In the genomic region with DNA sequence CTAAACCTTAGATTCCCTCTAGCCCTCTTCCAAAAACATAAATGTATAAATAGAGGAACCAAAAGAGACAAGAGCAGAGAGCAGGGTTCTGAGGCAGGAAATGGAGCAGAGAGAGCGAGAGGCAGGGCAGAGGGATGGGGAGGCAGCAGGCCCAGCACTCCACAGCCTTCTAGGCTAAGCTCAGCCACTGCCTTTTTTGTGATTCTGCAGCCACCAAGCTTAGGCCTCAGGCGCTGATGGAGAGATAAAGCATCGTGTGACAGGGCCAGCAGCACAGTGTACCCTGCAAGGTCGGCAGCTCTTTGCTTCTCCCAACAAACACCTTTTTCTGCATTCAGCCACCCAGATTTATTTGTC, we compare ENCODE assay signal across 10 cellular contexts. TPM values are rescaled to one million over a fixed set of nuclear protein-coding genes. Genes with fewer than 3 reads are reported as not detected.
DNase-seq lines count a peak whose midpoint lies in the region; ATAC-seq, FAIRE-seq and TF ChIP-seq lines count a peak whose summit lies in the region.
"Had no signal": no experiment of that assay in that cellular context is flagged by ENCODE, and none has a peak within 500 bp of the region (broad histone marks: within the 10 kb centered on the region; RNA-seq: fewer than 3 reads in every experiment).

No MANE protein-coding gene starts in this region.

- H3K27me3 Mint-ChIP-seq in natural killer cell treated with Interleukin-12 subunit alpha and Interleukin-12 subunit beta and Interleukin-15 and Interleukin-18, amount 100 ng/mL, for 72 hours, result peaks cover 8 to 28% of the 10 kb centered on the region in 2 donors

- POLR2A ChIA-PET in HepG2 (lab: Yijun Ruan, JAX), result interaction anchor here (1.0 to 3.2 kb wide), 5 partner anchors 12 to 105 kb away, joined by 3 to 51 read pairs (median 6); a partner anchor contains a TSS

- H3K79me2 ChIP-seq in HepG2 (ENCODE audit: insufficient read depth, low read length), result no peaks in the 10 kb centered on the region

- no peak for FAIRE-seq in HepG2 (lab: Jason Lieb, UNC)

- CTCF ChIA-PET in HepG2 (lab: Yijun Ruan, JAX; ENCODE audit: low intra/inter-chr PET ratio, low total read pairs), result no interaction called here

- TF ChIP-seq POLR2A in HepG2 (IDR thresholded peaks at IDR 0.05; ENCODE audit: insufficient read depth in 1 of 2, low read depth in 2 of 2, low read length in 2 of 2), result no peak

- peak; percentile 89 for ATAC-seq in HepG2
- ATAC-seq in natural killer cell treated with Interleukin-12 subunit alpha and Interleukin-12 subunit beta and Interleukin-15 and Interleukin-18, amount 100 ng/mL, for 72 hours, result no peak
- ATAC-seq in esophagus mucosa, result no peak
- no peak for ATAC-seq in GM21619 (IDR thresholded peaks at IDR 0.05; ENCODE audit: unreplicated experiment)

- H3K4me3 Mint-ChIP-seq in natural killer cell treated with Interleukin-12 subunit alpha and Interleukin-12 subunit beta and Interleukin-15 and Interleukin-18, amount 100 ng/mL, for 72 hours, result no peak overlapping the region

- intact Hi-C loops in HepG2 (cut with micrococcal nuclease; ENCODE audit: unreplicated experiment), result no loop called here

- H3K27ac ChIP-seq in KOPT-K1 (ENCODE audit: low read depth, low read length, poor library complexity, severe bottlenecking) (peak overlapping the region; percentile 54), HepG2 (ENCODE audit: extremely low read length, insufficient read depth, low read length) (no peak overlapping the region), temporal lobe (ENCODE audit: low read depth, low read length) (peak overlapping the region; percentile 82)

- H2AFZ ChIP-seq in HepG2 (ENCODE audit: low read length), result no peak overlapping the region

- no peaks in the 10 kb centered on the region for H3K4me1 Mint-ChIP-seq in natural killer cell treated with Interleukin-12 subunit alpha and Interleukin-12 subunit beta and Interleukin-15 and Interleukin-18, amount 100 ng/mL, for 72 hours (ENCODE audit: low read depth in 2 of 2)

- no TSS peak for BruUV-seq in HepG2 (replicated peaks; lab: Mats Ljungman, UMichigan)

- peak; percentile 23 for DNase-seq in UCSD-AML1 (lab: John Stamatoyannopoulos, UW; ENCODE audit: unreplicated experiment)
- no peak for DNase-seq in HepG2 (ENCODE audit: low spot score)
- DNase-seq in natural killer cell treated with Interleukin-12 subunit alpha and Interleukin-12 subunit beta and Interleukin-15 and Interleukin-18, amount 100 ng/mL, for 72 hours (ENCODE audit: low spot score), result no peak
- no peak for DNase-seq in T1000 (lab: John Stamatoyannopoulos, UW)
- DNase-seq: activated CD4-positive, CD25-positive, alpha-beta regulatory T cell; H7 had no signal

- peak overlapping the region in 2 of 3 experiments; percentile 4 to 8; a peak in 2 of 6 replicates for H3K4me3 ChIP-seq in HepG2 (replicated peaks in 1 of 3; ENCODE audit: insufficient read depth in 1 of 3, low read depth in 2 of 3, low read length in 3 of 3)

- in situ Hi-C loops in HepG2 (cut with HindIII; ENCODE audit: extremely low pct_ligation_motif_present, low pct_unique_long_range_greater_than_20kb), result no loop called here

- no peak for TF ChIP-seq CTCF in HepG2 (CRISPR knock-in tag; IDR thresholded peaks at IDR 0.05)

- peak overlapping the region; percentile 51 for H3K4me2 ChIP-seq in HepG2 (ENCODE audit: low read depth, low read length)

- 4% methylated on average over 4 of the region's 4 CpGs for WGBS in HepG2 (ENCODE audit: low lambda C conversion rate)

- H3K36me3 ChIP-seq in KOPT-K1 (ENCODE audit: insufficient read depth, low read length) (no peaks in the 10 kb centered on the region), HepG2 (replicated peaks in 1 of 2; ENCODE audit: control insufficient read depth in 1 of 2, insufficient read depth in 2 of 2, low read length in 2 of 2) (no peaks in the 10 kb centered on the region)

- no peak for TF ChIP-seq RAD21 in HepG2 (CRISPR knock-in tag; IDR thresholded peaks at IDR 0.05)

- peaks cover 2 to 14% of the 10 kb centered on the region in 2 experiments; a peak in 3 of 5 replicates for H3K27me3 ChIP-seq in HepG2 (ENCODE audit: control insufficient read depth in 1 of 2, insufficient read depth in 2 of 2, low read length in 2 of 2)

- no peak overlapping the region for H3K27ac Mint-ChIP-seq in natural killer cell treated with Interleukin-12 subunit alpha and Interleukin-12 subunit beta and Interleukin-15 and Interleukin-18, amount 100 ng/mL, for 72 hours

- no peak overlapping the region for H3K9ac ChIP-seq in HepG2 (ENCODE audit: insufficient read depth, low read depth, low read length)

- no peaks in the 10 kb centered on the region for H4K20me1 ChIP-seq in HepG2 (ENCODE audit: insufficient read depth, low read length)

- H3K9me3 Mint-ChIP-seq in natural killer cell treated with Interleukin-12 subunit alpha and Interleukin-12 subunit beta and Interleukin-15 and Interleukin-18, amount 100 ng/mL, for 72 hours, result no peaks in the 10 kb centered on the region

- H3K9me3 ChIP-seq in KOPT-K1 (ENCODE audit: insufficient read depth, low read length, poor library complexity, severe bottlenecking), result no peaks in the 10 kb centered on the region
- H3K9me3 ChIP-seq in HepG2 (ENCODE audit: low read length), result no peaks in the 10 kb centered on the region

- H3K4me1 ChIP-seq in HepG2 (ENCODE audit: insufficient read depth, low read length), result peaks cover 29% of the 10 kb centered on the region

- H3K36me3 Mint-ChIP-seq in natural killer cell treated with Interleukin-12 subunit alpha and Interleukin-12 subunit beta and Interleukin-15 and Interleukin-18, amount 100 ng/mL, for 72 hours, result no peaks in the 10 kb centered on the region

- no peak for TF ChIP-seq EP300 in HepG2 (IDR thresholded peaks at IDR 0.05; ENCODE audit: low read depth in 2 of 2, low read length in 2 of 2)
- no peak for TF ChIP-seq EP300 in HepG2 (CRISPR knock-in tag; IDR thresholded peaks at IDR 0.05; ENCODE audit: borderline replicate concordance)

RNA-seq across cellular contexts. Expression of a gene that starts 14.4 kb away (rescaled TPM):
- total RNA-seq in HepG2 (2016; rRNA removed; fragmentation: Illumina TruSeq; extraction: Trizol) (55.8 and 155 TPM in 2 replicates), temporal lobe (66.4 TPM), esophagus mucosa (235 TPM)
- 17.0 and 17.4 TPM in 2 replicates for total RNA-seq in HepG2 (2016; cell fraction: cytosol; rRNA removed; fragmentation: Illumina TruSeq; extraction: Trizol; ENCODE audit: low read depth)
- 56.1 and 159 TPM in 2 replicates for total RNA-seq in HepG2 (2016; cell fraction: insoluble cytoplasmic fraction; rRNA removed; fragmentation: Illumina TruSeq; extraction: Trizol)
- 24.5 and 25.4 TPM in 2 replicates for total RNA-seq in HepG2 (2016; cell fraction: membrane; rRNA removed; fragmentation: Illumina TruSeq; extraction: Trizol)
- 512 and 527 TPM in 2 replicates for total RNA-seq in HepG2 (2016; cell fraction: nucleus; rRNA removed; fragmentation: Illumina TruSeq; extraction: Trizol)
- 331 and 367 TPM in 2 replicates for polyA plus RNA-seq in HepG2 (2011; rRNA removed)
- 57.6 and 71.2 TPM in 2 replicates for polyA plus RNA-seq in HepG2 (2011; cell fraction: cytosol; rRNA removed)
- polyA plus RNA-seq in HepG2 (2011; cell fraction: nucleus; rRNA removed), result 1,062 and 1,322 TPM in 2 replicates
- 226 and 241 TPM in 2 replicates for polyA plus RNA-seq in HepG2 (2012)
- polyA plus RNA-seq in HepG2 (2016; cell fraction: cytosol; fragmentation: Illumina TruSeq; extraction: Trizol; ENCODE audit: low read depth), result 3.7 and 4.3 TPM in 2 replicates
- 67.1 and 68.7 TPM in 2 replicates for polyA plus RNA-seq in HepG2 (2016; cell fraction: insoluble cytoplasmic fraction; fragmentation: Illumina TruSeq; extraction: Trizol; ENCODE audit: low read depth)
- 13.5 TPM in 2 replicates for polyA plus RNA-seq in HepG2 (2016; cell fraction: membrane; fragmentation: Illumina TruSeq; extraction: Trizol; ENCODE audit: low read depth)
- 1,060 and 1,066 TPM in 2 replicates for polyA plus RNA-seq in HepG2 (2016; cell fraction: nucleus; fragmentation: Illumina TruSeq; extraction: Trizol; ENCODE audit: insufficient read depth, low read depth)
- 260 and 404 TPM in 2 replicates for polyA minus RNA-seq in HepG2 (2011; rRNA and poly(A)+ RNA removed; ENCODE audit: low replicate concordance)
- polyA minus RNA-seq in HepG2 (2011; cell fraction: cytosol; rRNA and poly(A)+ RNA removed), result 43.2 and 67.4 TPM in 2 replicates
- polyA minus RNA-seq in HepG2 (2011; cell fraction: nucleus; rRNA and poly(A)+ RNA removed), result 961 and 1,136 TPM in 2 replicates
- 100 to 1,000 TPM; 246 to 503 TPM for total RNA-seq in natural killer cell treated with Interleukin-12 subunit alpha and Interleukin-12 subunit beta and Interleukin-15 and Interleukin-18, amount 100 ng/mL, for 72 hours

RNA-seq across cellular contexts. Expression of a gene that starts 36.7 kb away (rescaled TPM):
- total RNA-seq in HepG2 (2016; rRNA removed; fragmentation: Illumina TruSeq; extraction: Trizol) (51.3 and 103 TPM in 2 replicates), temporal lobe (13.3 TPM), esophagus mucosa (26.5 TPM)
- total RNA-seq in HepG2 (2016; cell fraction: cytosol; rRNA removed; fragmentation: Illumina TruSeq; extraction: Trizol; ENCODE audit: low read depth), result 17.1 and 22.7 TPM in 2 replicates
- 48.3 and 106 TPM in 2 replicates for total RNA-seq in HepG2 (2016; cell fraction: insoluble cytoplasmic fraction; rRNA removed; fragmentation: Illumina TruSeq; extraction: Trizol)
- 29.4 and 31.6 TPM in 2 replicates for total RNA-seq in HepG2 (2016; cell fraction: membrane; rRNA removed; fragmentation: Illumina TruSeq; extraction: Trizol)
- 105 and 118 TPM in 2 replicates for total RNA-seq in HepG2 (2016; cell fraction: nucleus; rRNA removed; fragmentation: Illumina TruSeq; extraction: Trizol)
- 72.5 and 74.9 TPM in 2 replicates for polyA plus RNA-seq in HepG2 (2011; rRNA removed)
- 69.2 and 77.6 TPM in 2 replicates for polyA plus RNA-seq in HepG2 (2011; cell fraction: cytosol; rRNA removed)
- polyA plus RNA-seq in HepG2 (2011; cell fraction: nucleus; rRNA removed), result 125 and 131 TPM in 2 replicates
- polyA plus RNA-seq in HepG2 (2012), result 61.2 and 76.7 TPM in 2 replicates
- 13.3 and 16.7 TPM in 2 replicates for polyA plus RNA-seq in HepG2 (2016; cell fraction: cytosol; fragmentation: Illumina TruSeq; extraction: Trizol; ENCODE audit: low read depth)
- 30.8 and 40.7 TPM in 2 replicates for polyA plus RNA-seq in HepG2 (2016; cell fraction: insoluble cytoplasmic fraction; fragmentation: Illumina TruSeq; extraction: Trizol; ENCODE audit: low read depth)
- polyA plus RNA-seq in HepG2 (2016; cell fraction: membrane; fragmentation: Illumina TruSeq; extraction: Trizol; ENCODE audit: low read depth), result 17.3 and 20.9 TPM in 2 replicates
- 107 and 111 TPM in 2 replicates for polyA plus RNA-seq in HepG2 (2016; cell fraction: nucleus; fragmentation: Illumina TruSeq; extraction: Trizol; ENCODE audit: insufficient read depth, low read depth)
- 104 and 294 TPM in 2 replicates for polyA minus RNA-seq in HepG2 (2011; rRNA and poly(A)+ RNA removed; ENCODE audit: low replicate concordance)
- polyA minus RNA-seq in HepG2 (2011; cell fraction: cytosol; rRNA and poly(A)+ RNA removed), result 49.5 and 52.3 TPM in 2 replicates
- 129 and 159 TPM in 2 replicates for polyA minus RNA-seq in HepG2 (2011; cell fraction: nucleus; rRNA and poly(A)+ RNA removed)
- 10 to 100 TPM; 24.9 to 37.1 TPM for total RNA-seq in natural killer cell treated with Interleukin-12 subunit alpha and Interleukin-12 subunit beta and Interleukin-15 and Interleukin-18, amount 100 ng/mL, for 72 hours

RNA-seq across cellular contexts. Expression of a gene that starts 52.8 kb away (rescaled TPM):
- total RNA-seq in HepG2 (2016; rRNA removed; fragmentation: Illumina TruSeq; extraction: Trizol), result 83.3 and 97.0 TPM in 2 replicates
- total RNA-seq in HepG2 (2016; cell fraction: cytosol; rRNA removed; fragmentation: Illumina TruSeq; extraction: Trizol; ENCODE audit: low read depth), result 33.0 and 34.9 TPM in 2 replicates
- 91.8 and 96.6 TPM in 2 replicates for total RNA-seq in HepG2 (2016; cell fraction: insoluble cytoplasmic fraction; rRNA removed; fragmentation: Illumina TruSeq; extraction: Trizol)
- total RNA-seq in HepG2 (2016; cell fraction: membrane; rRNA removed; fragmentation: Illumina TruSeq; extraction: Trizol), result 38.7 and 40.7 TPM in 2 replicates
- total RNA-seq in HepG2 (2016; cell fraction: nucleus; rRNA removed; fragmentation: Illumina TruSeq; extraction: Trizol), result 36.3 and 40.3 TPM in 2 replicates
- polyA plus RNA-seq in HepG2 (2011; rRNA removed), result 151 and 157 TPM in 2 replicates
- polyA plus RNA-seq in HepG2 (2011; cell fraction: cytosol; rRNA removed), result 149 and 196 TPM in 2 replicates
- polyA plus RNA-seq in HepG2 (2011; cell fraction: nucleus; rRNA removed), result 67.9 and 94.0 TPM in 2 replicates
- polyA plus RNA-seq in HepG2 (2012), result 146 and 149 TPM in 2 replicates
- 45.1 and 52.0 TPM in 2 replicates for polyA plus RNA-seq in HepG2 (2016; cell fraction: cytosol; fragmentation: Illumina TruSeq; extraction: Trizol; ENCODE audit: low read depth)
- 141 and 157 TPM in 2 replicates for polyA plus RNA-seq in HepG2 (2016; cell fraction: insoluble cytoplasmic fraction; fragmentation: Illumina TruSeq; extraction: Trizol; ENCODE audit: low read depth)
- 48.0 and 51.7 TPM in 2 replicates for polyA plus RNA-seq in HepG2 (2016; cell fraction: membrane; fragmentation: Illumina TruSeq; extraction: Trizol; ENCODE audit: low read depth)
- 89.3 and 90.1 TPM in 2 replicates for polyA plus RNA-seq in HepG2 (2016; cell fraction: nucleus; fragmentation: Illumina TruSeq; extraction: Trizol; ENCODE audit: insufficient read depth, low read depth)
- 33.8 and 60.6 TPM in 2 replicates for polyA minus RNA-seq in HepG2 (2011; rRNA and poly(A)+ RNA removed; ENCODE audit: low replicate concordance)
- polyA minus RNA-seq in HepG2 (2011; cell fraction: cytosol; rRNA and poly(A)+ RNA removed), result 17.8 and 20.1 TPM in 2 replicates
- polyA minus RNA-seq in HepG2 (2011; cell fraction: nucleus; rRNA and poly(A)+ RNA removed), result 16.2 and 24.6 TPM in 2 replicates
- 0.74 TPM for total RNA-seq in temporal lobe
- 100 to 1,000 TPM in 1 of 2 donors, 10 to 100 TPM in 1; 83.2 to 160 TPM for total RNA-seq in natural killer cell treated with Interleukin-12 subunit alpha and Interleukin-12 subunit beta and Interleukin-15 and Interleukin-18, amount 100 ng/mL, for 72 hours
- 264 TPM for total RNA-seq in esophagus mucosa

RNA-seq across cellular contexts. Expression of a gene that starts 59.7 kb away (rescaled TPM):
- total RNA-seq in HepG2 (2016; rRNA removed; fragmentation: Illumina TruSeq; extraction: Trizol), result 7.2 and 9.0 TPM in 2 replicates
- 13.9 and 18.3 TPM in 2 replicates for total RNA-seq in HepG2 (2016; cell fraction: cytosol; rRNA removed; fragmentation: Illumina TruSeq; extraction: Trizol; ENCODE audit: low read depth)
- total RNA-seq in HepG2 (2016; cell fraction: insoluble cytoplasmic fraction; rRNA removed; fragmentation: Illumina TruSeq; extraction: Trizol), result 7.1 and 9.2 TPM in 2 replicates
- total RNA-seq in HepG2 (2016; cell fraction: membrane; rRNA removed; fragmentation: Illumina TruSeq; extraction: Trizol), result 12.5 and 15.9 TPM in 2 replicates
- total RNA-seq in HepG2 (2016; cell fraction: nucleus; rRNA removed; fragmentation: Illumina TruSeq; extraction: Trizol), result 3.2 and 4.0 TPM in 2 replicates
- 56.7 and 68.6 TPM in 2 replicates for polyA plus RNA-seq in HepG2 (2011; rRNA removed)
- polyA plus RNA-seq in HepG2 (2011; cell fraction: cytosol; rRNA removed), result 87.7 and 90.8 TPM in 2 replicates
- 35.8 and 44.7 TPM in 2 replicates for polyA plus RNA-seq in HepG2 (2011; cell fraction: nucleus; rRNA removed)
- 39.4 and 46.3 TPM in 2 replicates for polyA plus RNA-seq in HepG2 (2012)
- 27.3 and 33.3 TPM in 2 replicates for polyA plus RNA-seq in HepG2 (2016; cell fraction: cytosol; fragmentation: Illumina TruSeq; extraction: Trizol; ENCODE audit: low read depth)
- 20.9 and 22.2 TPM in 2 replicates for polyA plus RNA-seq in HepG2 (2016; cell fraction: insoluble cytoplasmic fraction; fragmentation: Illumina TruSeq; extraction: Trizol; ENCODE audit: low read depth)
- 21.7 and 27.9 TPM in 2 replicates for polyA plus RNA-seq in HepG2 (2016; cell fraction: membrane; fragmentation: Illumina TruSeq; extraction: Trizol; ENCODE audit: low read depth)
- polyA plus RNA-seq in HepG2 (2016; cell fraction: nucleus; fragmentation: Illumina TruSeq; extraction: Trizol; ENCODE audit: insufficient read depth, low read depth), result 11.7 and 13.5 TPM in 2 replicates
- polyA minus RNA-seq in HepG2 (2011; rRNA and poly(A)+ RNA removed; ENCODE audit: low replicate concordance), result 5.5 and 44.4 TPM in 2 replicates
- polyA minus RNA-seq in HepG2 (2011; cell fraction: cytosol; rRNA and poly(A)+ RNA removed), result 7.3 and 9.1 TPM in 2 replicates
- polyA minus RNA-seq in HepG2 (2011; cell fraction: nucleus; rRNA and poly(A)+ RNA removed), result 2.0 and 4.9 TPM in 2 replicates
- total RNA-seq in temporal lobe, result 3.4 TPM
- 10 to 100 TPM; 30.5 to 50.7 TPM for total RNA-seq in natural killer cell treated with Interleukin-12 subunit alpha and Interleukin-12 subunit beta and Interleukin-15 and Interleukin-18, amount 100 ng/mL, for 72 hours
- total RNA-seq in esophagus mucosa, result 24.2 TPM

Comparison
In these comparisons a context has a peak if more than half of its experiments do, and no peak if none do; other contexts are left out.
1. RNA of a gene that starts 52.8 kb away (total RNA-seq): 264 TPM in esophagus mucosa (single experiment), 83.2 to 160 TPM in natural killer cell treated with Interleukin-12 subunit alpha and Interleukin-12 subunit beta and Interleukin-15 and Interleukin-18, amount 100 ng/mL, for 72 hours and 33.0 to 97.0 TPM in HepG2; 0.74 TPM in temporal lobe (single experiment); every median in the first group is over 10 times any median in the second.